19 cellular contexts compared by ENCODE assay signal in genomic region chr9:95459218-95459617, GRCh38.
"Had no signal": no experiment of that assay in that cellular context is flagged by ENCODE, and none has a peak within 500 bp of the region (broad histone marks: within the 10 kb centered on the region; RNA-seq: fewer than 3 reads in every experiment).

No MANE protein-coding gene starts in this region.

- H3K9me3 ChIP-seq: ascending aorta, heart right ventricle, lower lobe of right lung, ovary, tibial artery, vagina had no signal

- H3K4me3 ChIP-seq: ascending aorta, heart right ventricle, lower lobe of right lung, ovary, tibial artery, vagina had no signal

- H3K36me3 ChIP-seq: ovary had no signal

- H3K27ac ChIP-seq: ascending aorta, epithelial cell of prostate, heart right ventricle, lower lobe of right lung, ovary, tibial artery, vagina had no signal

- H3K4me1 ChIP-seq: ascending aorta had no signal

- FAIRE-seq: bronchial epithelial cell, frontal cortex had no signal

- DNase-seq: activated CD4-positive, alpha-beta T cell treated with anti-CD3 and anti-CD28 coated beads, Interleukin-2, amount 50 U/mL, for 48 hours; activated naive CD4-positive, alpha-beta T cell treated with Interleukin-2 at 50 U/mL for 16 hours; dermis blood vessel endothelial cell; effector memory CD8-positive, alpha-beta T cell; heart right ventricle; left cardiac atrium; lower lobe of right lung; midbrain; ovary; stimulated activated CD4-positive, alpha-beta T cell treated with anti-CD3 and anti-CD28 coated beads, Interleukin-12 subunit alpha, Interleukin-12 subunit beta, amount 100 ng/mL, for 4 hours; stimulated activated CD4-positive, alpha-beta T cell treated with anti-CD3 and anti-CD28 coated beads, Interleukin-2, amount 100 ng/mL, for 24 hours; tibial artery had no signal

- ATAC-seq: activated T-helper 17 cell treated with anti-CD3 and anti-CD28 coated beads, Interleukin-2, amount 50 U/mL, for 72 hours; effector memory CD8-positive, alpha-beta T cell; heart right ventricle; left cardiac atrium; lower lobe of right lung; stimulated activated effector memory CD8-positive, alpha-beta T cell treated with anti-CD3 and anti-CD28 coated beads, Interleukin-12 subunit alpha, Interleukin-12 subunit beta, amount 100 ng/mL, for 72 hours had no signal

- H3K27me3 ChIP-seq: ascending aorta, ovary, tibial artery, vagina had no signal
